ENCODE assay signal across 1 cellular context in the genomic region with DNA sequence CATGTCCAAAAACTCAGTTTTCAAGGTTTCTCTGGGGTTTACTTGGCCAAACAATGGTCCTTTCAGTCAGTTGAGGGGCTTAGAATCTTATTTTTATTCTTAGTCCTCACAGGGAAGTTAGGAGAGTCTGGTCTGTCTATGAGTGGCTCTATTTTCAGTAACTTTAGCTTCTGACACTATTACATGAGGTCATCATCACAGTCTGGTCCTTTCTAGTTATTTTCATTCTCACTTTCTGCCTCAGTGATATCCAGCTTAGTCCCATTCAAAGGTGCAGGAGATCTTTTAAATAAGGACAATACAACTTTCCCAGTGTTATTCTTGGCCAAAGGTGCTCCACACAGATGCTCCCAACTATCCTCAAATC.
TF ChIP-seq lines count a peak whose summit lies in the region.

No MANE protein-coding gene starts in this region.

TF ChIP-seq in WTC11, 78 proteins besides CTCF, POLR2A, EP300 and RAD21 (continued from another document):
- TF ChIP-seq, protein P1, sequence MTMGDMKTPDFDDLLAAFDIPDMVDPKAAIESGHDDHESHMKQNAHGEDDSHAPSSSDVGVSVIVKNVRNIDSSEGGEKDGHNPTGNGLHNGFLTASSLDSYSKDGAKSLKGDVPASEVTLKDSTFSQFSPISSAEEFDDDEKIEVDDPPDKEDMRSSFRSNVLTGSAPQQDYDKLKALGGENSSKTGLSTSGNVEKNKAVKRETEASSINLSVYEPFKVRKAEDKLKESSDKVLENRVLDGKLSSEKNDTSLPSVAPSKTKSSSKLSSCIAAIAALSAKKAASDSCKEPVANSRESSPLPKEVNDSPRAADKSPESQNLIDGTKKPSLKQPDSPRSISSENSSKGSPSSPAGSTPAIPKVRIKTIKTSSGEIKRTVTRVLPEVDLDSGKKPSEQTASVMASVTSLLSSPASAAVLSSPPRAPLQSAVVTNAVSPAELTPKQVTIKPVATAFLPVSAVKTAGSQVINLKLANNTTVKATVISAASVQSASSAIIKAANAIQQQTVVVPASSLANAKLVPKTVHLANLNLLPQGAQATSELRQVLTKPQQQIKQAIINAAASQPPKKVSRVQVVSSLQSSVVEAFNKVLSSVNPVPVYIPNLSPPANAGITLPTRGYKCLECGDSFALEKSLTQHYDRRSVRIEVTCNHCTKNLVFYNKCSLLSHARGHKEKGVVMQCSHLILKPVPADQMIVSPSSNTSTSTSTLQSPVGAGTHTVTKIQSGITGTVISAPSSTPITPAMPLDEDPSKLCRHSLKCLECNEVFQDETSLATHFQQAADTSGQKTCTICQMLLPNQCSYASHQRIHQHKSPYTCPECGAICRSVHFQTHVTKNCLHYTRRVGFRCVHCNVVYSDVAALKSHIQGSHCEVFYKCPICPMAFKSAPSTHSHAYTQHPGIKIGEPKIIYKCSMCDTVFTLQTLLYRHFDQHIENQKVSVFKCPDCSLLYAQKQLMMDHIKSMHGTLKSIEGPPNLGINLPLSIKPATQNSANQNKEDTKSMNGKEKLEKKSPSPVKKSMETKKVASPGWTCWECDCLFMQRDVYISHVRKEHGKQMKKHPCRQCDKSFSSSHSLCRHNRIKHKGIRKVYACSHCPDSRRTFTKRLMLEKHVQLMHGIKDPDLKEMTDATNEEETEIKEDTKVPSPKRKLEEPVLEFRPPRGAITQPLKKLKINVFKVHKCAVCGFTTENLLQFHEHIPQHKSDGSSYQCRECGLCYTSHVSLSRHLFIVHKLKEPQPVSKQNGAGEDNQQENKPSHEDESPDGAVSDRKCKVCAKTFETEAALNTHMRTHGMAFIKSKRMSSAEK (CRISPR knock-in tag; IDR thresholded peaks at IDR 0.05; ENCODE audit: borderline replicate concordance) = no peak
- TF ChIP-seq OVOL2 (CRISPR knock-in tag; IDR thresholded peaks at IDR 0.05; ENCODE audit: borderline replicate concordance) (no peak), GTF2I (CRISPR knock-in tag; conservative IDR thresholded peaks at IDR 0.05) (no peak)
